Comparison of ENCODE assay signal across 2 cellular contexts in the genomic region with DNA sequence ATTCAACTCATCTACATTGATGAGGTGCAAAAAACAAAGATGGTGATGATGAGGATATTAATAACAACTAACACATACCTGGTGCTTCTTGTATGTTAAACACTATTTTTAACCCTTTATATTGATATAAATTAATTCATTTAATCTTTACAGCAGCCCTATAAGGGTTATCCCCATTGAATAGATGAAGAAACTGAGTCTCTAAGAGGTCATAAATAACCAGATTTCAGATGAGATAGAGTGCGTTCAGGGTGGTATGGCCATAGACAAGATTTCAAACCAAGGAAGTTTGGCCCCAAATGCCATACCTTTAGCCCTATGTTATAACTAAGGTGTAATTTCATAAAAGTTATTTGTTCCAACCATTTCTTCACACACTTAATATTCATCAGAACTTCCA.
TF ChIP-seq lines count a peak whose summit lies in the region.

No MANE protein-coding gene starts in this region.

TF ChIP-seq in A549, 52 proteins besides CTCF, POLR2A, EP300 and RAD21 (continued from another document):
- TF ChIP-seq, protein P1, sequence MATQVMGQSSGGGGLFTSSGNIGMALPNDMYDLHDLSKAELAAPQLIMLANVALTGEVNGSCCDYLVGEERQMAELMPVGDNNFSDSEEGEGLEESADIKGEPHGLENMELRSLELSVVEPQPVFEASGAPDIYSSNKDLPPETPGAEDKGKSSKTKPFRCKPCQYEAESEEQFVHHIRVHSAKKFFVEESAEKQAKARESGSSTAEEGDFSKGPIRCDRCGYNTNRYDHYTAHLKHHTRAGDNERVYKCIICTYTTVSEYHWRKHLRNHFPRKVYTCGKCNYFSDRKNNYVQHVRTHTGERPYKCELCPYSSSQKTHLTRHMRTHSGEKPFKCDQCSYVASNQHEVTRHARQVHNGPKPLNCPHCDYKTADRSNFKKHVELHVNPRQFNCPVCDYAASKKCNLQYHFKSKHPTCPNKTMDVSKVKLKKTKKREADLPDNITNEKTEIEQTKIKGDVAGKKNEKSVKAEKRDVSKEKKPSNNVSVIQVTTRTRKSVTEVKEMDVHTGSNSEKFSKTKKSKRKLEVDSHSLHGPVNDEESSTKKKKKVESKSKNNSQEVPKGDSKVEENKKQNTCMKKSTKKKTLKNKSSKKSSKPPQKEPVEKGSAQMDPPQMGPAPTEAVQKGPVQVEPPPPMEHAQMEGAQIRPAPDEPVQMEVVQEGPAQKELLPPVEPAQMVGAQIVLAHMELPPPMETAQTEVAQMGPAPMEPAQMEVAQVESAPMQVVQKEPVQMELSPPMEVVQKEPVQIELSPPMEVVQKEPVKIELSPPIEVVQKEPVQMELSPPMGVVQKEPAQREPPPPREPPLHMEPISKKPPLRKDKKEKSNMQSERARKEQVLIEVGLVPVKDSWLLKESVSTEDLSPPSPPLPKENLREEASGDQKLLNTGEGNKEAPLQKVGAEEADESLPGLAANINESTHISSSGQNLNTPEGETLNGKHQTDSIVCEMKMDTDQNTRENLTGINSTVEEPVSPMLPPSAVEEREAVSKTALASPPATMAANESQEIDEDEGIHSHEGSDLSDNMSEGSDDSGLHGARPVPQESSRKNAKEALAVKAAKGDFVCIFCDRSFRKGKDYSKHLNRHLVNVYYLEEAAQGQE (IDR thresholded peaks at IDR 0.05) = no peak
- TF ChIP-seq, protein P2, sequence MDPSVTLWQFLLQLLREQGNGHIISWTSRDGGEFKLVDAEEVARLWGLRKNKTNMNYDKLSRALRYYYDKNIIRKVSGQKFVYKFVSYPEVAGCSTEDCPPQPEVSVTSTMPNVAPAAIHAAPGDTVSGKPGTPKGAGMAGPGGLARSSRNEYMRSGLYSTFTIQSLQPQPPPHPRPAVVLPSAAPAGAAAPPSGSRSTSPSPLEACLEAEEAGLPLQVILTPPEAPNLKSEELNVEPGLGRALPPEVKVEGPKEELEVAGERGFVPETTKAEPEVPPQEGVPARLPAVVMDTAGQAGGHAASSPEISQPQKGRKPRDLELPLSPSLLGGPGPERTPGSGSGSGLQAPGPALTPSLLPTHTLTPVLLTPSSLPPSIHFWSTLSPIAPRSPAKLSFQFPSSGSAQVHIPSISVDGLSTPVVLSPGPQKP (IDR thresholded peaks at IDR 0.05; ENCODE audit: low read depth, low read length) = no peak
- TF ChIP-seq, protein P3, sequence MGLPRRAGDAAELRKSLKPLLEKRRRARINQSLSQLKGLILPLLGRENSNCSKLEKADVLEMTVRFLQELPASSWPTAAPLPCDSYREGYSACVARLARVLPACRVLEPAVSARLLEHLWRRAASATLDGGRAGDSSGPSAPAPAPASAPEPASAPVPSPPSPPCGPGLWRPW (IDR thresholded peaks at IDR 0.05) = no peak
- no peak for TF ChIP-seq HOXB5 (CRISPR knock-in tag; IDR thresholded peaks at IDR 0.05)
- TF ChIP-seq KDM1A (IDR thresholded peaks at IDR 0.05; ENCODE audit: low read depth) = no peak
- no peak for TF ChIP-seq HOXA7 (CRISPR knock-in tag; IDR thresholded peaks at IDR 0.05)
- TF ChIP-seq KDM5A (IDR thresholded peaks at IDR 0.05) = no peak
- no peak for TF ChIP-seq POLR2AphosphoS2 (conservative IDR thresholded peaks at IDR 0.05; ENCODE audit: low read length)
- TF ChIP-seq, protein P4, sequence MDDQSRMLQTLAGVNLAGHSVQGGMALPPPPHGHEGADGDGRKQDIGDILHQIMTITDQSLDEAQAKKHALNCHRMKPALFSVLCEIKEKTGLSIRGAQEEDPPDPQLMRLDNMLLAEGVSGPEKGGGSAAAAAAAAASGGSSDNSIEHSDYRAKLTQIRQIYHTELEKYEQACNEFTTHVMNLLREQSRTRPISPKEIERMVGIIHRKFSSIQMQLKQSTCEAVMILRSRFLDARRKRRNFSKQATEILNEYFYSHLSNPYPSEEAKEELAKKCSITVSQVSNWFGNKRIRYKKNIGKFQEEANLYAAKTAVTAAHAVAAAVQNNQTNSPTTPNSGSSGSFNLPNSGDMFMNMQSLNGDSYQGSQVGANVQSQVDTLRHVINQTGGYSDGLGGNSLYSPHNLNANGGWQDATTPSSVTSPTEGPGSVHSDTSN (IDR thresholded peaks at IDR 0.05) = no peak
- no peak for TF ChIP-seq FOSB (CRISPR knock-in tag; IDR thresholded peaks at IDR 0.05)
- TF ChIP-seq ZFP36 (IDR thresholded peaks at IDR 0.05; ENCODE audit: borderline replicate concordance, partially characterized antibody) = no peak
- TF ChIP-seq, protein P5, sequence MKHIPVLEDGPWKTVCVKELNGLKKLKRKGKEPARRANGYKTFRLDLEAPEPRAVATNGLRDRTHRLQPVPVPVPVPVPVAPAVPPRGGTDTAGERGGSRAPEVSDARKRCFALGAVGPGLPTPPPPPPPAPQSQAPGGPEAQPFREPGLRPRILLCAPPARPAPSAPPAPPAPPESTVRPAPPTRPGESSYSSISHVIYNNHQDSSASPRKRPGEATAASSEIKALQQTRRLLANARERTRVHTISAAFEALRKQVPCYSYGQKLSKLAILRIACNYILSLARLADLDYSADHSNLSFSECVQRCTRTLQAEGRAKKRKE (CRISPR knock-in tag; IDR thresholded peaks at IDR 0.05; ENCODE audit: low read depth) = no peak
- TF ChIP-seq ESRRA (IDR thresholded peaks at IDR 0.05; ENCODE audit: borderline replicate concordance, low read length) = no peak
- TF ChIP-seq BHLHE40 (IDR thresholded peaks at IDR 0.05; ENCODE audit: low read depth, low read length) = no peak

TF ChIP-seq in GM23338, 12 proteins besides CTCF, POLR2A, EP300 and RAD21 (continued from another document):
- TF ChIP-seq, protein P6, sequence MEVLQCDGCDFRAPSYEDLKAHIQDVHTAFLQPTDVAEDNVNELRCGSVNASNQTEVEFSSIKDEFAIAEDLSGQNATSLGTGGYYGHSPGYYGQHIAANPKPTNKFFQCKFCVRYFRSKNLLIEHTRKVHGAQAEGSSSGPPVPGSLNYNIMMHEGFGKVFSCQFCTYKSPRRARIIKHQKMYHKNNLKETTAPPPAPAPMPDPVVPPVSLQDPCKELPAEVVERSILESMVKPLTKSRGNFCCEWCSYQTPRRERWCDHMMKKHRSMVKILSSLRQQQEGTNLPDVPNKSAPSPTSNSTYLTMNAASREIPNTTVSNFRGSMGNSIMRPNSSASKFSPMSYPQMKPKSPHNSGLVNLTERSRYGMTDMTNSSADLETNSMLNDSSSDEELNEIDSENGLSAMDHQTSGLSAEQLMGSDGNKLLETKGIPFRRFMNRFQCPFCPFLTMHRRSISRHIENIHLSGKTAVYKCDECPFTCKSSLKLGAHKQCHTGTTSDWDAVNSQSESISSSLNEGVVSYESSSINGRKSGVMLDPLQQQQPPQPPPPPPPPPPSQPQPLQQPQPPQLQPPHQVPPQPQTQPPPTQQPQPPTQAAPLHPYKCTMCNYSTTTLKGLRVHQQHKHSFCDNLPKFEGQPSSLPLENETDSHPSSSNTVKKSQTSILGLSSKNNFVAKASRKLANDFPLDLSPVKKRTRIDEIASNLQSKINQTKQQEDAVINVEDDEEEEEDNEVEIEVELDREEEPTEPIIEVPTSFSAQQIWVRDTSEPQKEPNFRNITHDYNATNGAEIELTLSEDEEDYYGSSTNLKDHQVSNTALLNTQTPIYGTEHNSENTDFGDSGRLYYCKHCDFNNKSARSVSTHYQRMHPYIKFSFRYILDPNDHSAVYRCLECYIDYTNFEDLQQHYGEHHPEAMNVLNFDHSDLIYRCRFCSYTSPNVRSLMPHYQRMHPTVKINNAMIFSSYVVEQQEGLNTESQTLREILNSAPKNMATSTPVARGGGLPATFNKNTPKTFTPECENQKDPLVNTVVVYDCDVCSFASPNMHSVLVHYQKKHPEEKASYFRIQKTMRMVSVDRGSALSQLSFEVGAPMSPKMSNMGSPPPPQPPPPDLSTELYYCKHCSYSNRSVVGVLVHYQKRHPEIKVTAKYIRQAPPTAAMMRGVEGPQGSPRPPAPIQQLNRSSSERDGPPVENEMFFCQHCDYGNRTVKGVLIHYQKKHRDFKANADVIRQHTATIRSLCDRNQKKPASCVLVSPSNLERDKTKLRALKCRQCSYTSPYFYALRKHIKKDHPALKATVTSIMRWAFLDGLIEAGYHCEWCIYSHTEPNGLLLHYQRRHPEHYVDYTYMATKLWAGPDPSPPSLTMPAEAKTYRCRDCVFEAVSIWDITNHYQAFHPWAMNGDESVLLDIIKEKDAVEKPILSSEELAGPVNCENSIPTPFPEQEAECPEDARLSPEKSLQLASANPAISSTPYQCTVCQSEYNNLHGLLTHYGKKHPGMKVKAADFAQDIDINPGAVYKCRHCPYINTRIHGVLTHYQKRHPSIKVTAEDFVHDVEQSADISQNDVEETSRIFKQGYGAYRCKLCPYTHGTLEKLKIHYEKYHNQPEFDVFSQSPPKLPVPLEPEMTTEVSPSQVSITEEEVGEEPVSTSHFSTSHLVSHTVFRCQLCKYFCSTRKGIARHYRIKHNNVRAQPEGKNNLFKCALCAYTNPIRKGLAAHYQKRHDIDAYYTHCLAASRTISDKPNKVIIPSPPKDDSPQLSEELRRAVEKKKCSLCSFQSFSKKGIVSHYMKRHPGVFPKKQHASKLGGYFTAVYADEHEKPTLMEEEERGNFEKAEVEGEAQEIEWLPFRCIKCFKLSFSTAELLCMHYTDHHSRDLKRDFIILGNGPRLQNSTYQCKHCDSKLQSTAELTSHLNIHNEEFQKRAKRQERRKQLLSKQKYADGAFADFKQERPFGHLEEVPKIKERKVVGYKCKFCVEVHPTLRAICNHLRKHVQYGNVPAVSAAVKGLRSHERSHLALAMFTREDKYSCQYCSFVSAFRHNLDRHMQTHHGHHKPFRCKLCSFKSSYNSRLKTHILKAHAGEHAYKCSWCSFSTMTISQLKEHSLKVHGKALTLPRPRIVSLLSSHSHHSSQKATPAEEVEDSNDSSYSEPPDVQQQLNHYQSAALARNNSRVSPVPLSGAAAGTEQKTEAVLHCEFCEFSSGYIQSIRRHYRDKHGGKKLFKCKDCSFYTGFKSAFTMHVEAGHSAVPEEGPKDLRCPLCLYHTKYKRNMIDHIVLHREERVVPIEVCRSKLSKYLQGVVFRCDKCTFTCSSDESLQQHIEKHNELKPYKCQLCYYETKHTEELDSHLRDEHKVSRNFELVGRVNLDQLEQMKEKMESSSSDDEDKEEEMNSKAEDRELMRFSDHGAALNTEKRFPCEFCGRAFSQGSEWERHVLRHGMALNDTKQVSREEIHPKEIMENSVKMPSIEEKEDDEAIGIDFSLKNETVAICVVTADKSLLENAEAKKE (CRISPR knock-in tag; IDR thresholded peaks at IDR 0.05) = no peak
- TF ChIP-seq JUNB (IDR thresholded peaks at IDR 0.05; ENCODE audit: unreplicated experiment) (no peak), POLR2AphosphoS5 (IDR thresholded peaks at IDR 0.05; ENCODE audit: low read depth) (no peak), ZNF331 (CRISPR knock-in tag; IDR thresholded peaks at IDR 0.05; ENCODE audit: low read depth) (no peak), ZNF114 (CRISPR knock-in tag; IDR thresholded peaks at IDR 0.05) (no peak), STAT1 (IDR thresholded peaks at IDR 0.05; ENCODE audit: unreplicated experiment) (no peak), CREB1 (CRISPR knock-in tag; IDR thresholded peaks at IDR 0.05; ENCODE audit: low read depth) (no peak), NANOG (IDR thresholded peaks at IDR 0.05; ENCODE audit: borderline replicate concordance) (no peak), EZH2phosphoT487 (IDR thresholded peaks at IDR 0.05; ENCODE audit: unreplicated experiment) (no peak)
- TF ChIP-seq, protein P7, sequence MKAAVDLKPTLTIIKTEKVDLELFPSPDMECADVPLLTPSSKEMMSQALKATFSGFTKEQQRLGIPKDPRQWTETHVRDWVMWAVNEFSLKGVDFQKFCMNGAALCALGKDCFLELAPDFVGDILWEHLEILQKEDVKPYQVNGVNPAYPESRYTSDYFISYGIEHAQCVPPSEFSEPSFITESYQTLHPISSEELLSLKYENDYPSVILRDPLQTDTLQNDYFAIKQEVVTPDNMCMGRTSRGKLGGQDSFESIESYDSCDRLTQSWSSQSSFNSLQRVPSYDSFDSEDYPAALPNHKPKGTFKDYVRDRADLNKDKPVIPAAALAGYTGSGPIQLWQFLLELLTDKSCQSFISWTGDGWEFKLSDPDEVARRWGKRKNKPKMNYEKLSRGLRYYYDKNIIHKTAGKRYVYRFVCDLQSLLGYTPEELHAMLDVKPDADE (IDR thresholded peaks at IDR 0.05) = no peak
